ENCODE assay signal across 15 cellular contexts in the genomic region with DNA sequence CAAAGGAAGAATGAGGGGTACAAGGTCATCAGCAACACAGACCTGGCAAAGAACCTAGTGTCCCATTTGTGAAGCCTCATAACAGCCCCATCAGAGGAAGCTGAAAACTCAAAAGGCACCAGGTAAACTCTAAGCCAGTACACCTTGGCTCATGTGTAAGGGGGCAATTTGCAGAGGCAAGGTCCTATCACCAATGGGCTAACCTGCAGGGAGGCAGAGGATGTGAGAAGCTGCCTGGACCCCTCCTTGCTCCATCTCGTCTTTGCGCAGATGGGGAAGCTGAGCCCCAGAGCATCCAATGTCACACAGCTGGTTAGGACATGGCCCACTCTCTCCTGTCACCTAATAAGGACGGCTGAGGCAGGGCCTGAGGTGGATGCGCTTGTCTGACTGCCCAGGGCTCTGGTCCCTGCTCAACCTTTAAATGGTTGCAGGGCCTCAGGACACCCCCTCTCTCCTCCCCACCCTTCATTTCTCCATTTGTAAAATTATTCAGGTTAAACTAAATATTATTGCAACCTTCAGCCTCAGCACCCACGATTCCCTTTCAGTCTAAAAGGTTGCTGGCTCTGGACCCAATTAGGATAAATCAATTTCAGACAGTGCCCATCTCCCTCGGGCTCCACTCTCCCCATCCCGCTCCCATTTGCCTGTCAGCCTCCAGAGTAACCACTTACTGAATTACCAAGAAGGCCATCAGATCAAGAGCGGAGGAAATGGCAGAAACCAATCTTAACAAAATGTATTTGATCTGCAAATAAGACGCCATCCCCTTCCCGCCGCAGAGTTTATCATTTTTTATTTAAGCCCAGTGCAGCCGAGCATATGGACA.
DNase-seq lines count a peak whose midpoint lies in the region; ATAC-seq and TF ChIP-seq lines count a peak whose summit lies in the region.
"Had no signal": no experiment of that assay in that cellular context is flagged by ENCODE, and none has a peak within 500 bp of the region (broad histone marks: within the 10 kb centered on the region; RNA-seq: fewer than 3 reads in every experiment).

No MANE protein-coding gene starts in this region.

- H3K27me3 ChIP-seq in aorta (ENCODE audit: control insufficient read depth in 1 of 2, insufficient read depth in 2 of 2, low read length in 1 of 2), result no peaks in the 10 kb centered on the region

- no peaks in the 10 kb centered on the region for H3K36me3 Mint-ChIP-seq in neural crest cell (ENCODE audit: low read depth)
- H3K36me3 Mint-ChIP-seq: CD4-positive, alpha-beta memory T cell had no signal

- TF ChIP-seq CTCF in neural crest cell (conservative IDR thresholded peaks at IDR 0.05) (no peak), lower leg skin (IDR thresholded peaks at IDR 0.05) (no peak)

- TF ChIP-seq POLR2A in lower leg skin (IDR thresholded peaks at IDR 0.05), result no peak

- peak overlapping the region; percentile 29 for H3K27ac Mint-ChIP-seq in neural crest cell (ENCODE audit: unreplicated experiment)
- H3K27ac Mint-ChIP-seq: H9 had no signal

- DNase-seq in activated effector memory CD4-positive, alpha-beta T cell treated with anti-CD3 and anti-CD28 coated beads, Interleukin-2, amount 50 U/mL, for 16 hours, result peak; percentile 14
- no peak for DNase-seq in activated effector memory CD4-positive, alpha-beta T cell treated with Interleukin-2 at 50 U/mL for 16 hours
- DNase-seq in neural crest cell (ENCODE audit: low read depth, low spot score) (no peak), aorta (peak; percentile 15 to 16), lower leg skin (ENCODE audit: low spot score in 2 of 2) (no peak), left colon (no peak)
- DNase-seq: C1 segment of cervical spinal cord; CD4-positive, alpha-beta memory T cell; DMS79; EL; GOT3; H9 had no signal

- H3K27ac ChIP-seq in aorta (ENCODE audit: low read depth in 1 of 2, low read length in 2 of 2), result no peak overlapping the region
- H3K27ac ChIP-seq: 22Rv1 had no signal

- intact Hi-C loops in aorta (cut with DNase I), result no loop called here
- intact Hi-C loops in lower leg skin (cut with DNase I; ENCODE audit: low total_unique reads), result no loop called here
- intact Hi-C loops in left colon (cut with DNase I, micrococcal nuclease), result no loop called here

- no peaks in the 10 kb centered on the region for H3K4me1 ChIP-seq in aorta (ENCODE audit: control insufficient read depth in 1 of 2, insufficient read depth in 2 of 2, low read length in 2 of 2)

- peaks cover 2% of the 10 kb centered on the region for H3K4me1 Mint-ChIP-seq in neural crest cell
- H3K4me1 Mint-ChIP-seq: H9 had no signal

- 95% methylated on average over 12 of the region's 12 CpGs for WGBS in aorta, 2 donors
- 84 to 89% methylated on average over 12 of the region's 12 CpGs for WGBS in lower leg skin, 2 donors

- no peak overlapping the region for H3K4me3 Mint-ChIP-seq in neural crest cell
- H3K4me3 Mint-ChIP-seq: CD4-positive, alpha-beta memory T cell; H9 had no signal

- H3K9me3 Mint-ChIP-seq in neural crest cell, result no peaks in the 10 kb centered on the region
- H3K9me3 Mint-ChIP-seq: CD4-positive, alpha-beta memory T cell had no signal

- ATAC-seq in SK-N-SH treated with all-trans-retinoic acid at 6 μM for 48 hours, result peak; percentile 27; the same call in 1 of the 3 replicates
- no peak for ATAC-seq in aorta (ENCODE audit: low FRiP score)
- ATAC-seq in left colon, result no peak
- ATAC-seq in HG02884 (IDR thresholded peaks at IDR 0.05; ENCODE audit: unreplicated experiment), result no peak

- H3K4me3 ChIP-seq in aorta (ENCODE audit: low read length in 2 of 2), result no peak overlapping the region
- H3K4me3 ChIP-seq in lower leg skin (ENCODE audit: low read depth, poor library complexity, severe bottlenecking), result no peak overlapping the region

- H3K27me3 Mint-ChIP-seq in neural crest cell (ENCODE audit: low read depth), result no peaks in the 10 kb centered on the region

- H3K36me3 ChIP-seq in aorta (ENCODE audit: control insufficient read depth in 1 of 2, insufficient read depth in 2 of 2, low read length in 1 of 2), result no peaks in the 10 kb centered on the region

- peaks cover 1% of the 10 kb centered on the region for H3K9me3 ChIP-seq in aorta (ENCODE audit: control insufficient read depth, low read length)

TF ChIP-seq in SK-N-SH treated with all-trans-retinoic acid at 6 μM for 48 hours, 23 proteins besides CTCF, POLR2A, EP300 and RAD21:
- TF ChIP-seq TCF4 (CRISPR knock-in tag; IDR thresholded peaks at IDR 0.05; ENCODE audit: borderline replicate concordance), result peak; percentile 27; the same call in 1 of the 2 replicates
- TF ChIP-seq ZNF70 (CRISPR knock-in tag; IDR thresholded peaks at IDR 0.05), result peak; percentile 95
- TF ChIP-seq ZC3H10 (CRISPR knock-in tag; IDR thresholded peaks at IDR 0.05), result no peak
- no peak for TF ChIP-seq RARB (CRISPR knock-in tag; IDR thresholded peaks at IDR 0.05)
- TF ChIP-seq, protein P1, sequence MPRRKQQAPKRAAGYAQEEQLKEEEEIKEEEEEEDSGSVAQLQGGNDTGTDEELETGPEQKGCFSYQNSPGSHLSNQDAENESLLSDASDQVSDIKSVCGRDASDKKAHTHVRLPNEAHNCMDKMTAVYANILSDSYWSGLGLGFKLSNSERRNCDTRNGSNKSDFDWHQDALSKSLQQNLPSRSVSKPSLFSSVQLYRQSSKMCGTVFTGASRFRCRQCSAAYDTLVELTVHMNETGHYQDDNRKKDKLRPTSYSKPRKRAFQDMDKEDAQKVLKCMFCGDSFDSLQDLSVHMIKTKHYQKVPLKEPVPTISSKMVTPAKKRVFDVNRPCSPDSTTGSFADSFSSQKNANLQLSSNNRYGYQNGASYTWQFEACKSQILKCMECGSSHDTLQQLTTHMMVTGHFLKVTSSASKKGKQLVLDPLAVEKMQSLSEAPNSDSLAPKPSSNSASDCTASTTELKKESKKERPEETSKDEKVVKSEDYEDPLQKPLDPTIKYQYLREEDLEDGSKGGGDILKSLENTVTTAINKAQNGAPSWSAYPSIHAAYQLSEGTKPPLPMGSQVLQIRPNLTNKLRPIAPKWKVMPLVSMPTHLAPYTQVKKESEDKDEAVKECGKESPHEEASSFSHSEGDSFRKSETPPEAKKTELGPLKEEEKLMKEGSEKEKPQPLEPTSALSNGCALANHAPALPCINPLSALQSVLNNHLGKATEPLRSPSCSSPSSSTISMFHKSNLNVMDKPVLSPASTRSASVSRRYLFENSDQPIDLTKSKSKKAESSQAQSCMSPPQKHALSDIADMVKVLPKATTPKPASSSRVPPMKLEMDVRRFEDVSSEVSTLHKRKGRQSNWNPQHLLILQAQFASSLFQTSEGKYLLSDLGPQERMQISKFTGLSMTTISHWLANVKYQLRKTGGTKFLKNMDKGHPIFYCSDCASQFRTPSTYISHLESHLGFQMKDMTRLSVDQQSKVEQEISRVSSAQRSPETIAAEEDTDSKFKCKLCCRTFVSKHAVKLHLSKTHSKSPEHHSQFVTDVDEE (CRISPR knock-in tag; IDR thresholded peaks at IDR 0.05), result no peak
- TF ChIP-seq ARNTL (CRISPR knock-in tag; IDR thresholded peaks at IDR 0.05; ENCODE audit: borderline replicate concordance, low read depth), result no peak
TF ChIP-seq in SK-N-SH treated with all-trans-retinoic acid at 6 μM for 48 hours: peak in this region for 2.

Comparison
In these comparisons a context has a peak if more than half of its experiments do, and no peak if none do; other contexts are left out.
1. DNase-seq: peak in activated effector memory CD4-positive, alpha-beta T cell treated with anti-CD3 and anti-CD28 coated beads, Interleukin-2, amount 50 U/mL, for 16 hours (single experiment) and aorta (2 of 2); none in activated effector memory CD4-positive, alpha-beta T cell treated with Interleukin-2 at 50 U/mL for 16 hours (single experiment), neural crest cell (single experiment), lower leg skin (0 of 2) and left colon (0 of 2).